In genomic region chr2:170365003-170365402, GRCh38 we compare ENCODE assay signal across 21 cellular contexts.
"Had no signal": no experiment of that assay in that cellular context is flagged by ENCODE, and none has a peak within 500 bp of the region (broad histone marks: within the 10 kb centered on the region; RNA-seq: fewer than 3 reads in every experiment).

No MANE protein-coding gene starts in this region.

- H3K9me3 Mint-ChIP-seq: IgD-negative memory B cell had no signal

- H3K9me3 ChIP-seq: MG63, SJSA1 had no signal

- H3K27ac Mint-ChIP-seq: IgD-negative memory B cell had no signal

- H3K4me3 ChIP-seq: MG63, SJSA1, SK-N-MC had no signal

- DNase-seq: Karpas-422, MG63, NCI-H1092, NCI-H1105 treated with DMSO at 0.1 percent for 48 hours, NCI-H1417 treated with DMSO at 0.1 percent for 48 hours, NCI-H146, NCI-H1694 treated with DMSO at 0.1 percent for 48 hours, NCI-H1930, NCI-H2081, NCI-H2107, NCI-H2227 treated with DMSO at 0.1 percent for 48 hours, NCI-H524, NCI-H526 treated with DMSO at 0.1 percent for 48 hours, NCI-H748 treated with DMSO at 0.1 percent for 48 hours, Right ventricle myocardium superior, RPMI8226, SIG-M5 had no signal

- H3K36me3 ChIP-seq: MG63, SJSA1 had no signal

- H3K4me3 Mint-ChIP-seq: IgD-negative memory B cell had no signal

- H3K4me1 ChIP-seq: SJSA1 had no signal

- H3K27ac ChIP-seq: HL-60, SJSA1, SK-N-MC had no signal

- H3K36me3 Mint-ChIP-seq: IgD-negative memory B cell had no signal
